2 cellular contexts compared by ENCODE assay signal in genomic region chr16:84068783-84069464, GRCh38.
TF ChIP-seq lines count a peak whose summit lies in the region.

No MANE protein-coding gene starts in this region.

TF ChIP-seq in WTC11, 78 proteins besides CTCF, POLR2A, EP300 and RAD21:
- no peak for TF ChIP-seq HMGA2 (CRISPR knock-in tag; IDR thresholded peaks at IDR 0.05)
- no peak for TF ChIP-seq ZNF416 (CRISPR knock-in tag; IDR thresholded peaks at IDR 0.05)
- no peak for TF ChIP-seq ZNF232 (CRISPR knock-in tag; IDR thresholded peaks at IDR 0.05)
- TF ChIP-seq ZBTB21 (CRISPR knock-in tag; IDR thresholded peaks at IDR 0.05; ENCODE audit: borderline replicate concordance), result no peak
- no peak for TF ChIP-seq NFYB (CRISPR knock-in tag; conservative IDR thresholded peaks at IDR 0.05; ENCODE audit: low read depth)
- TF ChIP-seq JUN (CRISPR knock-in tag; IDR thresholded peaks at IDR 0.05), result no peak

TF ChIP-seq in HepG2, 621 proteins besides CTCF, POLR2A, EP300 and RAD21:
- no peak for TF ChIP-seq SNAPC2 (CRISPR knock-in tag; IDR thresholded peaks at IDR 0.05)
- TF ChIP-seq RBM22 (optimal IDR thresholded peaks at IDR 0.05; ENCODE audit: low read length), result peak; percentile 59
